In genomic region chr1:234326493-234327366, GRCh38 we compare ENCODE assay signal across 9 cellular contexts. TPM values are rescaled to one million over a fixed set of nuclear protein-coding genes. Genes with fewer than 3 reads are reported as not detected.
DNase-seq lines count a peak whose midpoint lies in the region; ATAC-seq and TF ChIP-seq lines count a peak whose summit lies in the region.
"Had no signal": no experiment of that assay in that cellular context is flagged by ENCODE, and none has a peak within 500 bp of the region (broad histone marks: within the 10 kb centered on the region; RNA-seq: fewer than 3 reads in every experiment).

No MANE protein-coding gene starts in this region.

- ATAC-seq in HG02759 (IDR thresholded peaks at IDR 0.05; ENCODE audit: unreplicated experiment) = peak; percentile 77

- DNase-seq in DMS79 treated with DMSO at 0.1 percent for 48 hours (lab: John Stamatoyannopoulos, UW) (peak; percentile 30), DMS79 (lab: John Stamatoyannopoulos, UW) (no peak), NCI-H146 treated with DMSO at 0.1 percent for 48 hours (lab: John Stamatoyannopoulos, UW; ENCODE audit: unreplicated experiment) (peak; percentile 9), choroid plexus epithelial cell (ENCODE audit: low read depth) (peak; percentile 62), lower leg skin (ENCODE audit: low spot score in 2 of 2) (peak; percentile 28 to 87)
- DNase-seq in activated CD4-positive, CD25-positive, alpha-beta regulatory T cell treated with anti-CD3 and anti-CD28 coated beads, Interleukin-2, amount 50 U/mL, for 16 hours (ENCODE audit: low read depth, low spot score) = peak; percentile 53
- peak; percentile 57 for DNase-seq in stimulated activated CD8-positive, alpha-beta memory T cell treated with anti-CD3 and anti-CD28 coated beads, Interleukin-12 subunit alpha, Interleukin-12 subunit beta, amount 100 ng/mL, for 1 hour (ENCODE audit: low read depth)

- TF ChIP-seq CTCF in choroid plexus epithelial cell (conservative IDR thresholded peaks at IDR 0.05; ENCODE audit: low read depth, low read length) (peak; percentile 88), lower leg skin (IDR thresholded peaks at IDR 0.05) (no peak)

- 22 to 27% methylated on average over 20 of the region's 20 CpGs for WGBS in lower leg skin, 2 donors

- intact Hi-C loops in lower leg skin (cut with DNase I; ENCODE audit: low total_unique reads) = no loop called here

- peak overlapping the region; percentile 41 for H3K4me3 ChIP-seq in choroid plexus epithelial cell (ENCODE audit: low read depth, low read length)
- H3K4me3 ChIP-seq in lower leg skin (ENCODE audit: low read depth, poor library complexity, severe bottlenecking) = no peak overlapping the region
- H3K4me3 ChIP-seq: BLaER1 had no signal

- no peak for TF ChIP-seq POLR2A in lower leg skin (IDR thresholded peaks at IDR 0.05)

RNA-seq across cellular contexts. Expression of gene COA6, which starts 46.5 kb away (rescaled TPM):
- 10 to 100 TPM in 3 of 4 donors, 1 to 10 TPM in 1; 9.8 to 33.3 (median 14.8) TPM for total RNA-seq in lower leg skin
